8 cellular contexts compared by ENCODE assay signal in the genomic region with DNA sequence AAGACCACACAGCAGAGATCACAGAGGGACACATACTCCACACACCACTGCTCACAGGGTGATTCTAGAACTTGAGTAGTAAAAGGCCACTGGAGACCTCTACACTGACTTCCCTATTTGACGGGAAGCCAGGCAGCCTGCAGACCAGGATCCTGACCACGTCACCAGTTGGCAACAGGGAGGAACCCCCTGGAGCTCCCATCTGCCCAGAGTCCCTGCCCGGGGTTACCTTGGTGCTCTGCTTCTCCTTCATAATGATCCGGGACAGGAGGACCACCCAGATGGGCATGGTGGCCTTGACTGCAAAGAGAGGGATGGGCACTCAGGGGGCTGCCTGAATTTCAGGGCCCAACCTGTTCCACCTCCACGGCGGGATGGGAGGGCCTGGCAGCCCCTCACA. TPM values are rescaled to one million over a fixed set of nuclear protein-coding genes. Genes with fewer than 3 reads are reported as not detected.
DNase-seq lines count a peak whose midpoint lies in the region; ATAC-seq and TF ChIP-seq lines count a peak whose summit lies in the region.

No MANE protein-coding gene starts in this region.

- H3K36me3 Mint-ChIP-seq in T-helper 17 cell (ENCODE audit: low read depth), result peaks cover 6% of the 10 kb centered on the region

- peak overlapping the region; percentile 98 for H3K27ac Mint-ChIP-seq in T-helper 17 cell

- no peak for ATAC-seq in T-helper 17 cell
- ATAC-seq in gastrocnemius medialis, result no peak
- no peak for ATAC-seq in HG02981 (IDR thresholded peaks at IDR 0.05; ENCODE audit: unreplicated experiment)

- H3K9me3 ChIP-seq in T-helper 17 cell (ENCODE audit: control insufficient read depth, low read length, poor library complexity, severe bottlenecking) (no peaks in the 10 kb centered on the region), gastrocnemius medialis (no peaks in the 10 kb centered on the region)

- no peak overlapping the region for H2AFZ ChIP-seq in ACC112 (ENCODE audit: low read length, unreplicated experiment)

- peak overlapping the region; percentile 85 for H3K4me3 Mint-ChIP-seq in T-helper 17 cell

- no peaks in the 10 kb centered on the region for H3K27me3 ChIP-seq in ACC112 (ENCODE audit: insufficient read depth, low read length)
- no peaks in the 10 kb centered on the region for H3K27me3 ChIP-seq in gastrocnemius medialis

- peaks cover 7% of the 10 kb centered on the region; the same call in 1 of the 2 replicates for H3K36me3 ChIP-seq in ACC112 (ENCODE audit: insufficient read depth, low read length)
- H3K36me3 ChIP-seq in gastrocnemius medialis, result peaks cover 0 to 23% of the 10 kb centered on the region in 2 donors

- no peak for TF ChIP-seq POLR2A in gastrocnemius medialis (IDR thresholded peaks at IDR 0.05)

- peaks cover 34% of the 10 kb centered on the region for H3K4me1 Mint-ChIP-seq in T-helper 17 cell

- intact Hi-C loops in gastrocnemius medialis (cut with DNase I; ENCODE audit: low total_unique reads), result no loop called here

- H3K27ac ChIP-seq in ACC112 (ENCODE audit: low read depth, low read length) (peak overlapping the region; percentile 52; the same call in 1 of the 2 replicates), gastrocnemius medialis (peak overlapping the region; percentile 68 to 88 (median 81))

- in situ Hi-C loops in gastrocnemius medialis (cut with MboI; ENCODE audit: low sequenced_read_pairs in 4 of 4), result loop anchor here in 1 of 4 donors (25.0 kb wide), 1 partner anchor 266 kb away; a partner anchor contains a TSS

- no peak for TF ChIP-seq CTCF in GM12875 (IDR thresholded peaks at IDR 0.05; ENCODE audit: borderline replicate concordance, insufficient read depth, low read depth, low read length)
- no peak for TF ChIP-seq CTCF in fibroblast of pulmonary artery (IDR thresholded peaks at IDR 0.05; ENCODE audit: low read length, missing control alignments)
- TF ChIP-seq CTCF in gastrocnemius medialis (IDR thresholded peaks at IDR 0.05 in 4 of 5, conservative IDR thresholded peaks at IDR 0.05 in 1 of 5), result no peak

- H3K27me3 Mint-ChIP-seq in T-helper 17 cell, result no peaks in the 10 kb centered on the region

- H3K79me2 ChIP-seq in ACC112 (ENCODE audit: control insufficient read depth, insufficient read depth, low read length, unreplicated experiment), result peaks cover 66% of the 10 kb centered on the region

- H3K4me1 ChIP-seq in ACC112 (ENCODE audit: control insufficient read depth, insufficient read depth, low read length, unreplicated experiment) (peaks cover 34% of the 10 kb centered on the region), gastrocnemius medialis (peaks cover 43 to 50% of the 10 kb centered on the region in 2 donors)

- DNase-seq in T-helper 17 cell, result no peak
- peak; percentile 18 for DNase-seq in fibroblast of pulmonary artery (ENCODE audit: low read depth)
- DNase-seq in gastrocnemius medialis, result no peak
- no peak for DNase-seq in effector CD8-positive, alpha-beta T cell (lab: John Stamatoyannopoulos, UW)
- DNase-seq in NCI-H1436 treated with DMSO at 0.1 percent for 48 hours (lab: John Stamatoyannopoulos, UW), result no peak

- H3K4me3 ChIP-seq in ACC112 (ENCODE audit: low read depth, low read length) (peak overlapping the region; percentile 95), GM12875 (ENCODE audit: low read depth, low read length) (peak overlapping the region; percentile 99), fibroblast of pulmonary artery (replicated peaks; ENCODE audit: low read depth, low read length) (peak overlapping the region; percentile 66), gastrocnemius medialis (peak overlapping the region; percentile 60 to 82 (median 82))

RNA-seq across cellular contexts. Expression of a gene that starts 0.9 kb away (rescaled TPM):
- total RNA-seq in T-helper 17 cell (10 to 100 TPM; 68.1 to 75.9 TPM), gastrocnemius medialis (10 to 100 TPM; 24.1 to 60.3 (median 40.1) TPM)

RNA-seq across cellular contexts. Expression of a gene that starts 29.0 kb away (rescaled TPM):
- 10 to 100 TPM; 50.1 to 63.7 TPM for total RNA-seq in T-helper 17 cell
- 10 to 100 TPM in 2 of 4 donors, 1 to 10 TPM in 2; 7.4 to 12.1 (median 9.8) TPM for total RNA-seq in gastrocnemius medialis

RNA-seq across cellular contexts. Expression of a gene that starts 56.7 kb away (rescaled TPM):
- 10 to 100 TPM; 36.4 to 41.8 TPM for total RNA-seq in T-helper 17 cell
- 10 to 100 TPM in 2 of 4 donors, 1 to 10 TPM in 2; 5.7 to 15.7 (median 9.4) TPM for total RNA-seq in gastrocnemius medialis
